ENCODE assay signal across 1 cellular context in genomic region chr15:40693904-40694705, GRCh38.
TF ChIP-seq lines count a peak whose summit lies in the region.

No MANE protein-coding gene starts in this region.

TF ChIP-seq in IMR-90, 13 proteins besides CTCF, POLR2A, EP300 and RAD21 (continued from another document):
- TF ChIP-seq MXI1 (IDR thresholded peaks at IDR 0.05; ENCODE audit: borderline replicate concordance, low read depth, low read length), result no peak
- TF ChIP-seq ELK1 (IDR thresholded peaks at IDR 0.05; ENCODE audit: borderline replicate concordance, low read depth, low read length), result no peak
- TF ChIP-seq MAZ (IDR thresholded peaks at IDR 0.05; ENCODE audit: borderline replicate concordance, low read depth, low read length), result no peak
